Comparison of ENCODE assay signal across 10 cellular contexts in the genomic region with DNA sequence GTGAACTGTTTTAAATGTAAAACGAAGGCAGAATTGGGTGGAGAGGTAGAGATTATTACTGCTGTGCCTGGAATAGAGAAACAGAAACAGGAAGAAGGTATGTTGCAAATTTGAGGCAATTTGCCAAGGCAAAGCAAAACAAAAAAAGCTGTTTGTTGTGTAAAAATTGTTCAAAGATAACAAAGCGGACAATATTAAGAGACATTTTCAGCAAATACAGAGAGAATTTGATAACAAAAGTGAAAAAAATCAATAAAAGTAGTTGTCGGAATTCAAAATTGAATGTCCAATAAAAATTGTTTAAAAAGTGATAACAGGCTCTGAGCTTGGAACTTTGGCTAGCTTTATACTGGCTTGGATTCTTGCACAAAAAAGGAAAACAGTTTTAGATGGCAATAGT. TPM values are rescaled to one million over a fixed set of nuclear protein-coding genes. Genes with fewer than 3 reads are reported as not detected.
A peak's percentile ranks its signal among the peaks of the same experiment; 100 is the strongest.
DNase-seq lines count a peak whose midpoint lies in the region; ATAC-seq, FAIRE-seq and TF ChIP-seq lines count a peak whose summit lies in the region.
"Had no signal": no experiment of that assay in that cellular context is flagged by ENCODE, and none has a peak within 500 bp of the region (broad histone marks: within the 10 kb centered on the region; RNA-seq: fewer than 3 reads in every experiment).

No MANE protein-coding gene starts in this region.

- H3K4me3 ChIP-seq in SK-N-MC (peak overlapping the region; percentile 58), tibial artery (peak overlapping the region; percentile 28 to 32)

- peaks cover 30% of the 10 kb centered on the region for H3K4me1 Mint-ChIP-seq in activated CD4-positive, alpha-beta memory T cell treated with anti-CD3 and anti-CD28 coated beads, Interleukin-2, amount 10 ng/mL, durations not matched to agents 7 days and 5 days
- H3K4me1 Mint-ChIP-seq in activated CD4-positive, alpha-beta memory T cell treated with anti-CD3 and anti-CD28 coated beads for 36 hours (ENCODE audit: low read depth) = peaks cover 29% of the 10 kb centered on the region

- peak overlapping the region; percentile 91 for H3K27ac ChIP-seq in SK-N-MC
- H3K27ac ChIP-seq in tibial artery = peak overlapping the region in 1 of 2 donors; percentile 52

- no peaks in the 10 kb centered on the region for H3K27me3 ChIP-seq in tibial artery

- peaks cover 5% of the 10 kb centered on the region for H3K9me3 Mint-ChIP-seq in activated CD4-positive, alpha-beta memory T cell treated with anti-CD3 and anti-CD28 coated beads, Interleukin-2, amount 10 ng/mL, durations not matched to agents 7 days and 5 days
- H3K9me3 Mint-ChIP-seq in activated CD4-positive, alpha-beta memory T cell treated with anti-CD3 and anti-CD28 coated beads for 36 hours = no peaks in the 10 kb centered on the region
- H3K9me3 Mint-ChIP-seq: natural killer cell treated with Interleukin-12 subunit alpha and Interleukin-12 subunit beta and Interleukin-15 and Interleukin-18, amount 100 ng/mL, for 72 hours had no signal

- no peak for FAIRE-seq in D721Med (lab: Jason Lieb, UNC)

- intact Hi-C loops in activated CD4-positive, alpha-beta memory T cell treated with anti-CD3 and anti-CD28 coated beads for 36 hours (cut with micrococcal nuclease) = loop anchor here (1.0 to 5.0 kb wide), 3 partner anchors 15 to 86 kb away; a partner anchor contains a TSS
- intact Hi-C loops in left ventricle myocardium superior (cut with micrococcal nuclease) = no loop called here
- intact Hi-C loops in tibial artery (cut with DNase I; ENCODE audit: low total_unique reads) = no loop called here

- peak; percentile 37 for ATAC-seq in left ventricle myocardium superior

- H3K27me3 Mint-ChIP-seq in activated CD4-positive, alpha-beta memory T cell treated with anti-CD3 and anti-CD28 coated beads, Interleukin-2, amount 10 ng/mL, durations not matched to agents 7 days and 5 days = no peaks in the 10 kb centered on the region
- H3K27me3 Mint-ChIP-seq in activated CD4-positive, alpha-beta memory T cell treated with anti-CD3 and anti-CD28 coated beads for 36 hours = no peaks in the 10 kb centered on the region
- H3K27me3 Mint-ChIP-seq: brain; natural killer cell treated with Interleukin-12 subunit alpha and Interleukin-12 subunit beta and Interleukin-15 and Interleukin-18, amount 100 ng/mL, for 72 hours had no signal

- H3K36me3 Mint-ChIP-seq in activated CD4-positive, alpha-beta memory T cell treated with anti-CD3 and anti-CD28 coated beads, Interleukin-2, amount 10 ng/mL, durations not matched to agents 7 days and 5 days (ENCODE audit: low read depth) = peaks cover 6% of the 10 kb centered on the region
- no peaks in the 10 kb centered on the region for H3K36me3 Mint-ChIP-seq in activated CD4-positive, alpha-beta memory T cell treated with anti-CD3 and anti-CD28 coated beads for 36 hours
- H3K36me3 Mint-ChIP-seq: brain had no signal

- CTCF ChIA-PET in activated CD4-positive, alpha-beta memory T cell treated with anti-CD3 and anti-CD28 coated beads, Interleukin-2, amount 10 ng/mL, durations not matched to agents 7 days and 5 days (lab: Charles Lee) = no interaction called here
- CTCF ChIA-PET in activated CD4-positive, alpha-beta memory T cell treated with anti-CD3 and anti-CD28 coated beads for 36 hours (lab: Charles Lee) = interaction anchor here (0.7 kb wide), 1 partner anchor 38 kb away, joined by 3 read pairs; no protein-coding TSS in a partner anchor

- POLR2A ChIA-PET in activated CD4-positive, alpha-beta memory T cell treated with anti-CD3 and anti-CD28 coated beads, Interleukin-2, amount 10 ng/mL, durations not matched to agents 7 days and 5 days (lab: Charles Lee) = interaction anchor here (2.9 kb wide), 1 partner anchor 15 kb away, joined by 11 read pairs; a partner anchor contains a TSS
- POLR2A ChIA-PET in activated CD4-positive, alpha-beta memory T cell treated with anti-CD3 and anti-CD28 coated beads for 36 hours (lab: Charles Lee) = no interaction called here

- no peak overlapping the region for H3K4me3 Mint-ChIP-seq in activated CD4-positive, alpha-beta memory T cell treated with anti-CD3 and anti-CD28 coated beads, Interleukin-2, amount 10 ng/mL, durations not matched to agents 7 days and 5 days
- no peak overlapping the region for H3K4me3 Mint-ChIP-seq in activated CD4-positive, alpha-beta memory T cell treated with anti-CD3 and anti-CD28 coated beads for 36 hours

- H3K9me3 ChIP-seq in SK-N-MC (ENCODE audit: low read depth, low read length) (no peaks in the 10 kb centered on the region), tibial artery (no peaks in the 10 kb centered on the region)

- DNase-seq in activated CD4-positive, alpha-beta memory T cell treated with anti-CD3 and anti-CD28 coated beads, Interleukin-2, amount 10 ng/mL, durations not matched to agents 7 days and 5 days = no peak
- DNase-seq in activated CD4-positive, alpha-beta memory T cell treated with anti-CD3 and anti-CD28 coated beads for 36 hours = no peak
- no peak for DNase-seq in SK-N-MC (ENCODE audit: low read depth, low spot score)
- DNase-seq in left ventricle myocardium superior = no peak
- no peak for DNase-seq in tibial artery
- no peak for DNase-seq in retina
- no peak for DNase-seq in NCI-H526 treated with DMSO at 0.1 percent for 48 hours (lab: John Stamatoyannopoulos, UW)
- no peak for DNase-seq in D721Med (ENCODE audit: insufficient read length, low spot score)

- peak overlapping the region; percentile 61 for H3K9ac ChIP-seq in SK-N-MC (ENCODE audit: insufficient read length)

- no peak for TF ChIP-seq CTCF in tibial artery (IDR thresholded peaks at IDR 0.05)
- no peak for TF ChIP-seq CTCF in D721Med (IDR thresholded peaks at IDR 0.05; ENCODE audit: insufficient read depth, missing control alignments)

- H3K36me3 ChIP-seq in SK-N-MC (ENCODE audit: insufficient read depth, low read length) (no peaks in the 10 kb centered on the region), tibial artery (no peaks in the 10 kb centered on the region)

- H3K27ac Mint-ChIP-seq in activated CD4-positive, alpha-beta memory T cell treated with anti-CD3 and anti-CD28 coated beads, Interleukin-2, amount 10 ng/mL, durations not matched to agents 7 days and 5 days = peak overlapping the region; percentile 21
- no peak overlapping the region for H3K27ac Mint-ChIP-seq in activated CD4-positive, alpha-beta memory T cell treated with anti-CD3 and anti-CD28 coated beads for 36 hours

- no peaks in the 10 kb centered on the region for H3K4me1 ChIP-seq in tibial artery

RNA-seq across cellular contexts. Expression of a gene that starts 14.4 kb away (rescaled TPM):
- total RNA-seq in activated CD4-positive, alpha-beta memory T cell treated with anti-CD3 and anti-CD28 coated beads, Interleukin-2, amount 10 ng/mL, durations not matched to agents 7 days and 5 days = 10 to 100 TPM; 73.9 TPM
- total RNA-seq in activated CD4-positive, alpha-beta memory T cell treated with anti-CD3 and anti-CD28 coated beads for 36 hours = 100 to 1,000 TPM; 119 to 120 TPM
- 56.3 TPM for total RNA-seq in left ventricle myocardium superior
